ENCODE assay signal across 8 cellular contexts in the genomic region with DNA sequence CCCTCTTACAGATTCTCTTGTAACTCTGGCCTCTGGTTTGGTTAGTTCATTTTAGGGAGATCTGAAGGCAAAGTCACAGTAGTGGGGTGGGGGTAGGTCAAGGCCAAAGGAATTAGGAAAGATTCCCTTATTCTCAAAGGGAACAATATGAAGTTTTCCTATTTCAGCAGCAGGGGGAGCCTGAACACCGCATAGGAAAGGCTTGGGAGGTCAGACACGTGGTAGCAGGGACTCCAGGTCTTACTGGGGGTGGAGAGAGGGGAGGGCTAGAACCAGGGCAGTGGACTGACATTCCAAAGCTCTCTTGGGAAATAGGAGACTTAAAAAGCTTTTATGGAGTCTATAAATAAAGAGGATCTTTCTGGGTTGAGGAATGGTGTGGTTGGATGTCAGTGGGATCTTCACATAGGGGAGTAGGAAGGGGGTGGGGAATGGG. TPM values are rescaled to one million over a fixed set of nuclear protein-coding genes. Genes with fewer than 3 reads are reported as not detected.
DNase-seq lines count a peak whose midpoint lies in the region; ATAC-seq and TF ChIP-seq lines count a peak whose summit lies in the region.

No MANE protein-coding gene starts in this region.

- H3K79me2 ChIP-seq in Karpas-422 (ENCODE audit: low read length): peaks cover 32% of the 10 kb centered on the region

- H3K9ac ChIP-seq in Karpas-422 (ENCODE audit: low read length): peak overlapping the region; percentile 77

- H3K4me3 ChIP-seq in Karpas-422 (ENCODE audit: low read length): peak overlapping the region; percentile 74
- H3K4me3 ChIP-seq in Peyer's patch: peak overlapping the region in 2 of 4 donors; percentile 69 to 73
- H3K4me3 ChIP-seq in thoracic aorta: peak overlapping the region; percentile 97

- peak overlapping the region; percentile 93 to 97 for H3K27ac Mint-ChIP-seq in natural killer cell treated with Interleukin-12 subunit alpha and Interleukin-12 subunit beta and Interleukin-15 and Interleukin-18, amount 100 ng/mL, for 72 hours

- no peak overlapping the region for H2AFZ ChIP-seq in Karpas-422 (ENCODE audit: low read length)

- peaks cover 17% of the 10 kb centered on the region for H3K36me3 Mint-ChIP-seq in natural killer cell treated with Interleukin-12 subunit alpha and Interleukin-12 subunit beta and Interleukin-15 and Interleukin-18, amount 100 ng/mL, for 72 hours

- H4K20me1 ChIP-seq in Karpas-422 (ENCODE audit: insufficient read depth, low read depth, low read length): no peaks in the 10 kb centered on the region

- peak overlapping the region; percentile 94 for H3K4me2 ChIP-seq in Karpas-422 (ENCODE audit: low read depth, low read length, poor library complexity, severe bottlenecking)

- H3K4me1 ChIP-seq in Karpas-422 (ENCODE audit: low read length) (peaks cover 25% of the 10 kb centered on the region), Peyer's patch (peaks cover 3 to 18% (median 4%) of the 10 kb centered on the region in 4 donors), thoracic aorta (ENCODE audit: control insufficient read depth in 1 of 2, low read depth in 2 of 2) (peaks cover 7 to 27% of the 10 kb centered on the region in 2 donors)

- H3K9me3 Mint-ChIP-seq in natural killer cell treated with Interleukin-12 subunit alpha and Interleukin-12 subunit beta and Interleukin-15 and Interleukin-18, amount 100 ng/mL, for 72 hours: no peaks in the 10 kb centered on the region

- H3K27me3 ChIP-seq in Karpas-422 (ENCODE audit: low read length): no peaks in the 10 kb centered on the region
- H3K27me3 ChIP-seq in Peyer's patch: no peaks in the 10 kb centered on the region
- H3K27me3 ChIP-seq in thoracic aorta (replicated peaks; ENCODE audit: insufficient read depth): no peaks in the 10 kb centered on the region

- H3K4me1 Mint-ChIP-seq in natural killer cell treated with Interleukin-12 subunit alpha and Interleukin-12 subunit beta and Interleukin-15 and Interleukin-18, amount 100 ng/mL, for 72 hours (ENCODE audit: low read depth in 2 of 2): peaks cover 29 to 39% of the 10 kb centered on the region in 2 donors

- H3K4me3 Mint-ChIP-seq in natural killer cell treated with Interleukin-12 subunit alpha and Interleukin-12 subunit beta and Interleukin-15 and Interleukin-18, amount 100 ng/mL, for 72 hours: peak overlapping the region; percentile 99

- peak overlapping the region; percentile 61 for H3K27ac ChIP-seq in Karpas-422 (ENCODE audit: low read length)
- H3K27ac ChIP-seq in Peyer's patch: peak overlapping the region; percentile 95 to 96 (median 96)
- H3K27ac ChIP-seq in thoracic aorta: peak overlapping the region; percentile 88 to 99

- H3K27me3 Mint-ChIP-seq in natural killer cell treated with Interleukin-12 subunit alpha and Interleukin-12 subunit beta and Interleukin-15 and Interleukin-18, amount 100 ng/mL, for 72 hours: no peaks in the 10 kb centered on the region

- DNase-seq in DMS114 treated with DMSO at 0.1 percent for 48 hours (lab: John Stamatoyannopoulos, UW; ENCODE audit: unreplicated experiment) (peak; percentile 82), Karpas-422 (peak; percentile 87), Peyer's patch (peak in 2 of 3 donors; percentile 49 to 84), fibroblast of the conjunctiva (ENCODE audit: low read depth) (peak; percentile 92), thoracic aorta (ENCODE audit: low spot score) (peak; percentile 64)
- peak; percentile 84 for DNase-seq in activated effector memory CD4-positive, alpha-beta T cell treated with anti-CD3 and anti-CD28 coated beads, Interleukin-2, amount 50 U/mL, for 16 hours
- DNase-seq in natural killer cell treated with Interleukin-12 subunit alpha and Interleukin-12 subunit beta and Interleukin-15 and Interleukin-18, amount 100 ng/mL, for 72 hours (ENCODE audit: low spot score): peak; percentile 74

- no peak for ATAC-seq in natural killer cell treated with Interleukin-12 subunit alpha and Interleukin-12 subunit beta and Interleukin-15 and Interleukin-18, amount 100 ng/mL, for 72 hours
- ATAC-seq in thoracic aorta (ENCODE audit: insufficient number of reproducible peaks, low FRiP score, low read depth) (peak; percentile 39), HG03469 (IDR thresholded peaks at IDR 0.05; ENCODE audit: unreplicated experiment) (no peak)

- no peaks in the 10 kb centered on the region for H3K9me2 ChIP-seq in Karpas-422 (replicated peaks; ENCODE audit: insufficient read depth, low read length)

- peaks cover 9% of the 10 kb centered on the region for H3K36me3 ChIP-seq in Karpas-422 (ENCODE audit: insufficient read depth, low read length)
- H3K36me3 ChIP-seq in Peyer's patch: peaks cover 0 to 19% (median 0%) of the 10 kb centered on the region in 3 donors
- peaks cover 12% of the 10 kb centered on the region for H3K36me3 ChIP-seq in thoracic aorta

- TF ChIP-seq CTCF in Peyer's patch (IDR thresholded peaks at IDR 0.05): peak; percentile 66 to 93 (median 90)
- TF ChIP-seq CTCF in thoracic aorta (IDR thresholded peaks at IDR 0.05): peak; percentile 75

- H3K9me3 ChIP-seq in Karpas-422 (ENCODE audit: low read length) (no peaks in the 10 kb centered on the region), Peyer's patch (no peaks in the 10 kb centered on the region), thoracic aorta (no peaks in the 10 kb centered on the region)

- no peak for TF ChIP-seq POLR2A in Peyer's patch (IDR thresholded peaks at IDR 0.05)

RNA-seq across cellular contexts. Expression of a gene that starts 1.3 kb away (rescaled TPM):
- total RNA-seq in Karpas-422 (2014; rRNA removed; shearing (Covaris generic); ENCODE audit: low replicate concordance): 11.9 and 13.4 TPM in 2 replicates
- total RNA-seq in Peyer's patch (1 to 10 TPM; 2.0 to 5.5 (median 3.8) TPM), thoracic aorta (1 to 10 TPM; 4.1 to 7.1 TPM)
- 10 to 100 TPM; 11.4 to 14.9 TPM for total RNA-seq in natural killer cell treated with Interleukin-12 subunit alpha and Interleukin-12 subunit beta and Interleukin-15 and Interleukin-18, amount 100 ng/mL, for 72 hours

RNA-seq across cellular contexts. Expression of a gene that starts 2.9 kb away (rescaled TPM):
- 7,506 and 9,874 TPM in 2 replicates for total RNA-seq in Karpas-422 (2014; rRNA removed; shearing (Covaris generic); ENCODE audit: low replicate concordance)
- total RNA-seq in Peyer's patch (1,000 to 10,000 TPM; 1,852 to 2,996 (median 2,194) TPM), thoracic aorta (1,000 to 10,000 TPM in 1 of 2 donors, 100 to 1,000 TPM in 1; 923 to 1,490 TPM)
- total RNA-seq in natural killer cell treated with Interleukin-12 subunit alpha and Interleukin-12 subunit beta and Interleukin-15 and Interleukin-18, amount 100 ng/mL, for 72 hours: 1,000 to 10,000 TPM; 2,363 to 2,700 TPM

RNA-seq across cellular contexts. Expression of a gene that starts 8.7 kb away (rescaled TPM):
- total RNA-seq in Karpas-422 (2014; rRNA removed; shearing (Covaris generic); ENCODE audit: low replicate concordance): 75.3 and 75.7 TPM in 2 replicates
- total RNA-seq in Peyer's patch (10 to 100 TPM; 36.3 to 62.7 (median 53.2) TPM), thoracic aorta (100 to 1,000 TPM; 113 to 128 TPM)
- total RNA-seq in natural killer cell treated with Interleukin-12 subunit alpha and Interleukin-12 subunit beta and Interleukin-15 and Interleukin-18, amount 100 ng/mL, for 72 hours: 100 to 1,000 TPM in 1 of 2 donors, 10 to 100 TPM in 1; 89.3 to 120 TPM

RNA-seq across cellular contexts. Expression of a gene that starts 15.0 kb away (rescaled TPM):
- 111 and 267 TPM in 2 replicates for total RNA-seq in Karpas-422 (2014; rRNA removed; shearing (Covaris generic); ENCODE audit: low replicate concordance)
- total RNA-seq in Peyer's patch (100 to 1,000 TPM in 1 of 4 donors, 10 to 100 TPM in 3; 34.3 to 221 (median 48.7) TPM), thoracic aorta (100 to 1,000 TPM in 1 of 2 donors, 10 to 100 TPM in 1; 53.2 to 111 TPM)
- 100 to 1,000 TPM; 233 to 318 TPM for total RNA-seq in natural killer cell treated with Interleukin-12 subunit alpha and Interleukin-12 subunit beta and Interleukin-15 and Interleukin-18, amount 100 ng/mL, for 72 hours

RNA-seq across cellular contexts. Expression of a gene that starts 33.0 kb away (rescaled TPM):
- total RNA-seq in Karpas-422 (2014; rRNA removed; shearing (Covaris generic); ENCODE audit: low replicate concordance): 33.1 and 94.4 TPM in 2 replicates
- total RNA-seq in Peyer's patch (10 to 100 TPM; 16.0 to 46.2 (median 21.3) TPM), thoracic aorta (10 to 100 TPM; 17.1 to 19.1 TPM)
- 10 to 100 TPM; 32.0 to 65.5 TPM for total RNA-seq in natural killer cell treated with Interleukin-12 subunit alpha and Interleukin-12 subunit beta and Interleukin-15 and Interleukin-18, amount 100 ng/mL, for 72 hours
